ENCODE assay signal across 1 cellular context in the genomic region with DNA sequence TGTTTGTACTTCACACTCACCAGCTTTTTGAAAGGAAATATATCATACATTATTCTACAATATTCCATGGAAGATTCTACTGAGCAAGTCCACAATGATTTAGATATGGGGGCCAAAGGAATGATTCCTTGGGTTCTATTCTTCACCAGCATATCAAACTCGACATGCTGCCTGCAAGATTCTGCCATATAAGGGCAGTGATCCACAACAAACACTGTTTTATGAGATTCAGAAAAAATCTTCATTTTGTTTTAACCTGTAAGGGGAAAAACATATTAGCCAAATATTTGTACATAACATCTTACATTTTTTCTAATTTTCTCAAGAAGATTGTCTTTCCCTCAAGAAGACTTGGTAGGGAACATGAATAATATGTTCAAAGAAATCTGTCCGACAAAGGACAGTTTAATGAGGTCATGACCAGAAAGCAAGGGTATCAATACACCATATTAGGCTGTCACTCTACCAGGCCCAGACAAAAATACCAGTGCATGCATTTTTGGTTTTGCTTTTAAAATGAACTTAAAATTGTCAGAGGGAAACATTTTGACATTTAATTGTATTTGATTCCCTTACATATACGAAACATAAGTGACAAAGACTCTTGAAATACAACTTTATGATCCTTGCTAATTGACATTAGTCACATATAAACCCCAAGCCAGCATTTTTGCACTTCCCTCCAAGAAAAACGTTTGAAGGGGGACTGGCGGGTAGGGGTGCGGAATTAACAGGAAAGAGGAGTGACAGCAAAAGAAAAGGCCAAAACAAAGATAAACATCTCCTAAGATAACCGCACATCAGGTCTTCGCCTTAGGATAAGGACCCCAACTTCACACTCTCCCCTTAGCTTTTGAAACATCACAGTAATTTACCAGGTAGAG.
A peak's percentile ranks its signal among the peaks of the same experiment; 100 is the strongest.
TF ChIP-seq lines count a peak whose summit lies in the region.

No MANE protein-coding gene starts in this region.

TF ChIP-seq in GM12878, 131 proteins besides CTCF, POLR2A, EP300 and RAD21:
- TF ChIP-seq SMAD5 (IDR thresholded peaks at IDR 0.05; ENCODE audit: low read depth), result 0 out of 2 replicates have a peak, but pooled peaks have one; percentile 9
- TF ChIP-seq, protein P1, sequence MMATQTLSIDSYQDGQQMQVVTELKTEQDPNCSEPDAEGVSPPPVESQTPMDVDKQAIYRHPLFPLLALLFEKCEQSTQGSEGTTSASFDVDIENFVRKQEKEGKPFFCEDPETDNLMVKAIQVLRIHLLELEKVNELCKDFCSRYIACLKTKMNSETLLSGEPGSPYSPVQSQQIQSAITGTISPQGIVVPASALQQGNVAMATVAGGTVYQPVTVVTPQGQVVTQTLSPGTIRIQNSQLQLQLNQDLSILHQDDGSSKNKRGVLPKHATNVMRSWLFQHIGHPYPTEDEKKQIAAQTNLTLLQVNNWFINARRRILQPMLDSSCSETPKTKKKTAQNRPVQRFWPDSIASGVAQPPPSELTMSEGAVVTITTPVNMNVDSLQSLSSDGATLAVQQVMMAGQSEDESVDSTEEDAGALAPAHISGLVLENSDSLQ (IDR thresholded peaks at IDR 0.05), result peak; percentile 87
- TF ChIP-seq MYB (IDR thresholded peaks at IDR 0.05; ENCODE audit: borderline replicate concordance, low read depth, low read length), result no peak
- TF ChIP-seq SRF (IDR thresholded peaks at IDR 0.05; ENCODE audit: low read depth in 2 of 2, low read length in 2 of 2), result peak in 1 of 2 experiments; percentile 71; a peak in 1 of 4 replicates
